ENCODE assay signal across 17 cellular contexts in genomic region chr2:180456811-180457210, GRCh38.
"Had no signal": no experiment of that assay in that cellular context is flagged by ENCODE, and none has a peak within 500 bp of the region (broad histone marks: within the 10 kb centered on the region; RNA-seq: fewer than 3 reads in every experiment).

No MANE protein-coding gene starts in this region.

- H3K4me1 ChIP-seq: gastrocnemius medialis, heart right ventricle, neural progenitor cell, stomach had no signal

- H3K4me3 ChIP-seq: coronary artery, dorsolateral prefrontal cortex, gastrocnemius medialis, heart right ventricle, neural progenitor cell, ovary, stomach had no signal

- H3K27me3 ChIP-seq: dorsolateral prefrontal cortex, gastrocnemius medialis, heart right ventricle, neural progenitor cell, ovary, stomach had no signal

- DNase-seq: effector CD8-positive, alpha-beta T cell; gastrocnemius medialis; heart right ventricle; hypothalamus; kidney glomerular epithelial cell; mesendoderm; nucleus accumbens; ovary; right cardiac atrium; small intestine; stimulated activated CD4-positive, alpha-beta T cell treated with anti-CD3 and anti-CD28 coated beads, Interleukin-12 subunit alpha, Interleukin-12 subunit beta, amount 100 ng/mL, for 4 hours; stimulated activated naive CD4-positive, alpha-beta T cell; stomach; trophoblast cell had no signal

- H3K36me3 ChIP-seq: gastrocnemius medialis, heart right ventricle, neural progenitor cell, ovary, stomach had no signal

- H3K9me3 ChIP-seq: gastrocnemius medialis, heart right ventricle, ovary, stomach had no signal

- H3K27ac ChIP-seq: coronary artery, dorsolateral prefrontal cortex, gastrocnemius medialis, heart right ventricle, neural progenitor cell, ovary, stomach had no signal
